ENCODE assay signal across 9 cellular contexts in the genomic region with DNA sequence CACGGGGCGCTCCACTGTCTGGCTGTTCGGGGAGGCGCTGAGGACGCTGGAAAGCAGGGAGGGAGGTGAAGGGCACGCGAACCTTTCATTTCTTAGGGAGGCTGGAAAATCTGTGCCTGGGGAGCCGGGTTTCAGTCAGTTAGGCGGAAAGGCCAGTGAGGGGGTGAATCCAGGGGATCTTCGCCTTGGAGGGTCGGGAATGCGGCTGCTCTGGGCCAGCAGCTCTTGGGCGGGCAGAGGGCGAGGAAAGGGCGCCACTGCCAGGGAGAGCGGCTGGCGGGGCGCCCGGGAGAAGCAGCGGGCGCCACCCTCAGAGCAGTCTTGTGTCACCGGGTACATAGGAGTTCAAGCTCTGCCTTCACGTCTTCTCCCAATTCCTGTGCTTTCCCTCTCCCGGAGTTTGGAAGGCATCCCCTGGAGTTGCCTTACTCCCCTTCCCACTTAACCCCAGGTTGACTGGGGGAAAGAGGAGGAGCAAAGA. TPM values are rescaled to one million over a fixed set of nuclear protein-coding genes. Genes with fewer than 3 reads are reported as not detected.
DNase-seq lines count a peak whose midpoint lies in the region; ATAC-seq and TF ChIP-seq lines count a peak whose summit lies in the region.
"Had no signal": no experiment of that assay in that cellular context is flagged by ENCODE, and none has a peak within 500 bp of the region (broad histone marks: within the 10 kb centered on the region; RNA-seq: fewer than 3 reads in every experiment).

No MANE protein-coding gene starts in this region.

- H3K4me3 ChIP-seq in NT2/D1 (ENCODE audit: insufficient read length, low read depth) = peak overlapping the region; percentile 25
- H3K4me3 ChIP-seq in fibroblast of villous mesenchyme (ENCODE audit: low read depth, low read length) = peak overlapping the region; percentile 67

- peak; percentile 63 for ATAC-seq in omental fat pad (ENCODE audit: low FRiP score)

- peaks cover 2% of the 10 kb centered on the region for H3K4me1 ChIP-seq in NT2/D1 (ENCODE audit: insufficient read depth, insufficient read length)

- H3K27me3 ChIP-seq in NT2/D1 (ENCODE audit: insufficient read depth, insufficient read length) = peaks cover 96% of the 10 kb centered on the region

- no peaks in the 10 kb centered on the region for H3K9me3 ChIP-seq in NT2/D1 (ENCODE audit: insufficient read depth, low read length)

- DNase-seq in NCI-H1417 (lab: John Stamatoyannopoulos, UW) = peak; percentile 44 to 75 (median 69)
- DNase-seq in NCI-H1417 treated with DMSO at 0.1 percent for 48 hours (lab: John Stamatoyannopoulos, UW) = no peak
- DNase-seq in NT2/D1 (ENCODE audit: low read depth, low spot score) = no peak
- DNase-seq in fibroblast of villous mesenchyme (ENCODE audit: low read depth) = no peak
- DNase-seq in omental fat pad (ENCODE audit: low spot score) = no peak
- DNase-seq in activated effector memory CD4-positive, alpha-beta T cell treated with anti-CD3 and anti-CD28 coated beads, Interleukin-2, amount 50 U/mL, for 16 hours = no peak
- DNase-seq in COLO829 (ENCODE audit: low spot score) = no peak
- DNase-seq in activated CD4-positive, alpha-beta T cell treated with anti-CD3 and anti-CD28 coated beads for 1 hour = no peak
- DNase-seq: CD4-positive, CD25-positive, alpha-beta regulatory T cell had no signal

- no peak for TF ChIP-seq CTCF in fibroblast of villous mesenchyme (IDR thresholded peaks at IDR 0.05; ENCODE audit: insufficient read depth, low read depth, low read length)
- no peak for TF ChIP-seq CTCF in omental fat pad (IDR thresholded peaks at IDR 0.05)

- H3K9ac ChIP-seq in NT2/D1 (ENCODE audit: insufficient read length, low read depth) = no peak overlapping the region

- no peaks in the 10 kb centered on the region for H3K36me3 ChIP-seq in NT2/D1 (ENCODE audit: insufficient read depth, insufficient read length, low read length)

RNA-seq across cellular contexts. Expression of gene CCDC85A, which starts 1.4 kb away (rescaled TPM):
- total RNA-seq in fibroblast of villous mesenchyme = 2.3 and 5.2 TPM in 2 replicates
- 10 to 100 TPM in 2 of 4 donors, 1 to 10 TPM in 2; 4.5 to 46.0 (median 9.1) TPM for total RNA-seq in omental fat pad
- total RNA-seq: CD4-positive, CD25-positive, alpha-beta regulatory T cell had no signal

Comparison
In these comparisons a context has a peak if more than half of its experiments do, and no peak if none do; other contexts are left out.
1. DNase-seq: peak in NCI-H1417 (3 of 3); none in NCI-H1417 treated with DMSO at 0.1 percent for 48 hours (single experiment), NT2/D1 (single experiment), fibroblast of villous mesenchyme (single experiment), omental fat pad (single experiment), activated effector memory CD4-positive, alpha-beta T cell treated with anti-CD3 and anti-CD28 coated beads, Interleukin-2, amount 50 U/mL, for 16 hours (single experiment), COLO829 (single experiment) and activated CD4-positive, alpha-beta T cell treated with anti-CD3 and anti-CD28 coated beads for 1 hour (single experiment).